ENCODE assay signal across 12 cellular contexts in the genomic region with DNA sequence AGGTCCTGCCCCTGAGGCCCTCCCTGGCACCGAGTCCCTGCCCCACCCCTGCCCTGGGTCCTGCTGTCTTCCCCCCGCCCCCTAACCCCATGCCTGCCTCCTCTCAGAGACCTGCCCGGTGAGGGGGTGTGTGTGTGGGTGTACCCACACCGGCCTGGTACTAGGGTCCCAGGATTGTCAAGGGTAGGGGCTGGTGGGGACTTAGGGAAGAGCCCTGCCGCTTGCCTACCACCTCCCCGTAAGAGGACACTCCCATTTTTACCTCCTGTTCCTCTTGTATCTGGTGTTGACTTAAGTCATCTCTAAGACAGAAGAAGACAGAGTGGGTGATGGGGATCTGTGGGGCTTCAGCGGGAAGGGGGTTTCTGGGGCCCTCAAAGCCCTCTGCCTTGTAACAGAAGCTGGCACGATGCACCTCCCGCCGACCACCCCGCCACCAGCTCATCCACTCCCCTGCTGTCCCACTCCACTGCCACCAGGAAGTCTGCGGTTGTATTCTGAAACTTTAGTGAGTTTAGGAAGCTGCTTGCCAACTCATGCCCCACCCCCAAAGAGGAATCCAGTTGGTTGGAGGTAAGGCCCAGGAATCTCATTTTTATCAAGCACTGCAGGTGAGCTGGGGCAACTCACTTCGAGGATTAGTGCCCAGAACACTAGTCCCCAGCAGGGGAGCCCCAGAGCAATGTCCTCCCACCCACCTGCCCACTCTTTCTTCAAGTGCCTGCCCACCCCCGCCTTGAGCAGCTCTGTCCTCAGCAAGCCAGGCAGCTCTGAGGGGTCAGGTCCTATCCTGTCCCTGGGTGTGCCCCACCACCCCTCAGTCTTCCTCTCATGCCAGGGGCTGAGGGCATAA. TPM values are rescaled to one million over a fixed set of nuclear protein-coding genes. Genes with fewer than 3 reads are reported as not detected.
A peak's percentile ranks its signal among the peaks of the same experiment; 100 is the strongest.
DNase-seq lines count a peak whose midpoint lies in the region; ATAC-seq, FAIRE-seq and TF ChIP-seq lines count a peak whose summit lies in the region.
"Had no signal": no experiment of that assay in that cellular context is flagged by ENCODE, and none has a peak within 500 bp of the region (broad histone marks: within the 10 kb centered on the region; RNA-seq: fewer than 3 reads in every experiment).

No MANE protein-coding gene starts in this region.

- H3K36me3 Mint-ChIP-seq in activated naive CD8-positive, alpha-beta T cell treated with anti-CD3 and anti-CD28 coated beads for 36 hours = peaks cover 18% of the 10 kb centered on the region
- H3K36me3 Mint-ChIP-seq in neural crest cell (ENCODE audit: low read depth) = no peaks in the 10 kb centered on the region
- H3K36me3 Mint-ChIP-seq: immature natural killer cell had no signal

- TF ChIP-seq CTCF in GM06990 (IDR thresholded peaks at IDR 0.05; ENCODE audit: insufficient read depth, low read length, poor library complexity, severe bottlenecking) (peak; percentile 33), neural crest cell (conservative IDR thresholded peaks at IDR 0.05) (peak; percentile 31)

- H3K4me3 ChIP-seq in GM06990 (replicated peaks; ENCODE audit: low read depth, low read length) (no peak overlapping the region), aorta (ENCODE audit: low read length in 2 of 2) (no peak overlapping the region)
- H3K4me3 ChIP-seq: psoas muscle had no signal

- H3K27me3 ChIP-seq in GM06990 (replicated peaks; ENCODE audit: control insufficient read depth, insufficient read depth, low read length) = no peaks in the 10 kb centered on the region
- H3K27me3 ChIP-seq in aorta (ENCODE audit: control insufficient read depth in 1 of 2, insufficient read depth in 2 of 2, low read length in 1 of 2) = no peaks in the 10 kb centered on the region

- no peak for ATAC-seq in aorta (ENCODE audit: low FRiP score)
- ATAC-seq: psoas muscle had no signal

- no peaks in the 10 kb centered on the region for H3K9me3 Mint-ChIP-seq in activated naive CD8-positive, alpha-beta T cell treated with anti-CD3 and anti-CD28 coated beads for 36 hours
- H3K9me3 Mint-ChIP-seq in neural crest cell = no peaks in the 10 kb centered on the region
- H3K9me3 Mint-ChIP-seq: immature natural killer cell had no signal

- 84 to 86% methylated on average over 14 of the region's 14 CpGs for WGBS in aorta, 2 donors

- DNase-seq in GM06990 (ENCODE audit: extremely low read depth, insufficient read length) (no peak), Kasumi-1 (lab: John Stamatoyannopoulos, UW) (peak; percentile 61 to 63), neural crest cell (ENCODE audit: low read depth, low spot score) (no peak), aorta (no peak), urothelium cell line (ENCODE audit: low spot score) (no peak), NCI-H345 (lab: John Stamatoyannopoulos, UW) (no peak)
- no peak for DNase-seq in activated naive CD8-positive, alpha-beta T cell treated with anti-CD3 and anti-CD28 coated beads for 36 hours
- DNase-seq: activated effector memory CD4-positive, alpha-beta T cell treated with Interleukin-2 at 50 U/mL for 16 hours; immature natural killer cell; psoas muscle had no signal

- no peaks in the 10 kb centered on the region; the same call in none of the 2 replicates for H3K36me3 ChIP-seq in GM06990 (ENCODE audit: control insufficient read depth, insufficient read depth, low read length)
- H3K36me3 ChIP-seq in aorta (ENCODE audit: control insufficient read depth in 1 of 2, insufficient read depth in 2 of 2, low read length in 1 of 2) = no peaks in the 10 kb centered on the region

- H3K4me1 ChIP-seq in aorta (ENCODE audit: control insufficient read depth in 1 of 2, insufficient read depth in 2 of 2, low read length in 2 of 2) = no peaks in the 10 kb centered on the region

- no peak for FAIRE-seq in urothelium cell line (lab: Jason Lieb, UNC)
- FAIRE-seq: G401.6 had no signal

- intact Hi-C loops in aorta (cut with DNase I) = no loop called here

- no peaks in the 10 kb centered on the region for H3K27me3 Mint-ChIP-seq in activated naive CD8-positive, alpha-beta T cell treated with anti-CD3 and anti-CD28 coated beads for 36 hours
- peaks cover 14% of the 10 kb centered on the region for H3K27me3 Mint-ChIP-seq in neural crest cell (ENCODE audit: low read depth)

- H3K9me3 ChIP-seq in aorta (ENCODE audit: control insufficient read depth, low read length) = no peaks in the 10 kb centered on the region
- H3K9me3 ChIP-seq: psoas muscle had no signal

- H3K27ac Mint-ChIP-seq in activated naive CD8-positive, alpha-beta T cell treated with anti-CD3 and anti-CD28 coated beads for 36 hours = peak overlapping the region; percentile 69
- no peak overlapping the region for H3K27ac Mint-ChIP-seq in neural crest cell (ENCODE audit: unreplicated experiment)

- H3K27ac ChIP-seq in aorta (ENCODE audit: low read depth in 1 of 2, low read length in 2 of 2) = no peak overlapping the region
- H3K27ac ChIP-seq: psoas muscle had no signal

- peaks cover 58% of the 10 kb centered on the region for H3K4me1 Mint-ChIP-seq in activated naive CD8-positive, alpha-beta T cell treated with anti-CD3 and anti-CD28 coated beads for 36 hours
- peaks cover 10% of the 10 kb centered on the region for H3K4me1 Mint-ChIP-seq in neural crest cell

- no peak overlapping the region for H3K4me3 Mint-ChIP-seq in activated naive CD8-positive, alpha-beta T cell treated with anti-CD3 and anti-CD28 coated beads for 36 hours
- no peak overlapping the region for H3K4me3 Mint-ChIP-seq in neural crest cell
- H3K4me3 Mint-ChIP-seq: immature natural killer cell had no signal

RNA-seq across cellular contexts. Expression of a gene that starts 5.6 kb away (rescaled TPM):
- under 1 TPM; 0.62 to 0.68 TPM for total RNA-seq in activated naive CD8-positive, alpha-beta T cell treated with anti-CD3 and anti-CD28 coated beads for 36 hours
- total RNA-seq in neural crest cell (0.23 and 0.25 TPM in 2 replicates), aorta (not detected)
- not detected for polyA plus RNA-seq in aorta
- total RNA-seq: NCI-H460 had no signal
- polyA plus RNA-seq: psoas muscle had no signal

RNA-seq across cellular contexts. Expression of a gene that starts 34.7 kb away (rescaled TPM):
- 100 to 1,000 TPM; 215 to 219 TPM for total RNA-seq in activated naive CD8-positive, alpha-beta T cell treated with anti-CD3 and anti-CD28 coated beads for 36 hours
- total RNA-seq in neural crest cell (1.1 and 1.2 TPM in 2 replicates), aorta (10 to 100 TPM; 24.0 to 51.7 TPM)
- 10 to 100 TPM in 1 of 2 donors, 1 to 10 TPM in 1; 2.2 to 11.9 TPM for polyA plus RNA-seq in aorta

Comparison
In these comparisons a context has a peak if more than half of its experiments do, and no peak if none do; other contexts are left out.
1. DNase-seq: peak in Kasumi-1 (2 of 2); none in GM06990 (single experiment), activated naive CD8-positive, alpha-beta T cell treated with anti-CD3 and anti-CD28 coated beads for 36 hours (single experiment), neural crest cell (single experiment), aorta (0 of 2), urothelium cell line (single experiment) and NCI-H345 (single experiment).
2. RNA of a gene that starts 34.7 kb away (total RNA-seq): 215 to 219 TPM in activated naive CD8-positive, alpha-beta T cell treated with anti-CD3 and anti-CD28 coated beads for 36 hours and 24.0 to 51.7 TPM in aorta; 1.1 to 1.2 TPM in neural crest cell; every median in the first group is over 10 times any median in the second.